Comparison of ENCODE assay signal across 18 cellular contexts in genomic region chr2:178863130-178863855, GRCh38. TPM values are rescaled to one million over a fixed set of nuclear protein-coding genes. Genes with fewer than 3 reads are reported as not detected.
DNase-seq lines count a peak whose midpoint lies in the region; ATAC-seq, FAIRE-seq and TF ChIP-seq lines count a peak whose summit lies in the region.
"Had no signal": no experiment of that assay in that cellular context is flagged by ENCODE, and none has a peak within 500 bp of the region (broad histone marks: within the 10 kb centered on the region; RNA-seq: fewer than 3 reads in every experiment).

No MANE protein-coding gene starts in this region.

- H3K27ac ChIP-seq in astrocyte (ENCODE audit: low read depth, low read length) = peak overlapping the region; percentile 25
- H3K27ac ChIP-seq in left lung = peak overlapping the region; percentile 54 to 67
- H3K27ac ChIP-seq in stomach smooth muscle (ENCODE audit: low read length) = peak overlapping the region; percentile 69
- peak overlapping the region in 2 of 5 donors; percentile 24 to 50 for H3K27ac ChIP-seq in adrenal gland
- H3K27ac ChIP-seq: RWPE1 had no signal

- H3K4me3 ChIP-seq in astrocyte (ENCODE audit: insufficient read depth, low read depth, low read length) (no peak overlapping the region), left lung (no peak overlapping the region), stomach smooth muscle (ENCODE audit: low read length in 2 of 2) (peak overlapping the region; percentile 50 to 57), adrenal gland (peak overlapping the region in 1 of 4 donors; percentile 39)

- H3K27me3 Mint-ChIP-seq in astrocyte (ENCODE audit: low read depth, unreplicated experiment) = no peaks in the 10 kb centered on the region
- H3K27me3 Mint-ChIP-seq in activated CD4-positive, alpha-beta memory T cell treated with anti-CD3 and anti-CD28 coated beads, Interleukin-2, amount 10 ng/mL, durations not matched to agents 7 days and 5 days = no peaks in the 10 kb centered on the region
- H3K27me3 Mint-ChIP-seq: activated T-helper 17 cell treated with anti-CD3 and anti-CD28 coated beads, Interleukin-2, amount 50 U/mL, for 72 hours; type B pancreatic cell had no signal

- FAIRE-seq in H54 (lab: Jason Lieb, UNC) (peak; percentile 11), astrocyte (lab: Jason Lieb, UNC) (peak; percentile 5)

- 62 to 69% (median 63%) methylated on average over 5 of the region's 5 CpGs for WGBS in adrenal gland, 4 donors

- no peaks in the 10 kb centered on the region for H3K27me3 ChIP-seq in astrocyte (ENCODE audit: insufficient read depth, low read length)
- H3K27me3 ChIP-seq in left lung = no peaks in the 10 kb centered on the region
- no peaks in the 10 kb centered on the region for H3K27me3 ChIP-seq in stomach smooth muscle (ENCODE audit: control insufficient read depth in 1 of 2, insufficient read depth in 2 of 2, low read length in 2 of 2)
- H3K27me3 ChIP-seq in adrenal gland = no peaks in the 10 kb centered on the region

- peaks cover 21% of the 10 kb centered on the region for H3K4me1 ChIP-seq in astrocyte (ENCODE audit: insufficient read depth, low read length)
- peaks cover 4 to 10% of the 10 kb centered on the region in 2 donors for H3K4me1 ChIP-seq in left lung
- H3K4me1 ChIP-seq in stomach smooth muscle (ENCODE audit: control insufficient read depth, insufficient read depth, low read length) = peaks cover 32% of the 10 kb centered on the region
- H3K4me1 ChIP-seq in adrenal gland (replicated peaks in 1 of 2) = peaks cover 0 to 16% of the 10 kb centered on the region in 2 donors

- no peaks in the 10 kb centered on the region for H4K20me1 ChIP-seq in astrocyte (ENCODE audit: insufficient read depth, low read length)

- H3K4me3 Mint-ChIP-seq in astrocyte (ENCODE audit: unreplicated experiment) = no peak overlapping the region
- H3K4me3 Mint-ChIP-seq in activated CD4-positive, alpha-beta memory T cell treated with anti-CD3 and anti-CD28 coated beads, Interleukin-2, amount 10 ng/mL, durations not matched to agents 7 days and 5 days = no peak overlapping the region
- H3K4me3 Mint-ChIP-seq: activated T-helper 17 cell treated with anti-CD3 and anti-CD28 coated beads, Interleukin-2, amount 50 U/mL, for 72 hours; nephron progenitor cell; type B pancreatic cell had no signal

- H3K27ac Mint-ChIP-seq in astrocyte (ENCODE audit: unreplicated experiment) = peak overlapping the region; percentile 90
- no peak overlapping the region for H3K27ac Mint-ChIP-seq in activated CD4-positive, alpha-beta memory T cell treated with anti-CD3 and anti-CD28 coated beads, Interleukin-2, amount 10 ng/mL, durations not matched to agents 7 days and 5 days
- H3K27ac Mint-ChIP-seq: activated T-helper 17 cell treated with anti-CD3 and anti-CD28 coated beads, Interleukin-2, amount 50 U/mL, for 72 hours; nephron progenitor cell; type B pancreatic cell had no signal

- POLR2A ChIA-PET in activated CD4-positive, alpha-beta memory T cell treated with anti-CD3 and anti-CD28 coated beads, Interleukin-2, amount 10 ng/mL, durations not matched to agents 7 days and 5 days (lab: Charles Lee) = no interaction called here

- no peaks in the 10 kb centered on the region for H3K79me2 ChIP-seq in astrocyte (ENCODE audit: insufficient read depth, low read length)

- TF ChIP-seq POLR2A in H54 (IDR thresholded peaks at IDR 0.05; ENCODE audit: low read depth, low read length) (no peak), adrenal gland (IDR thresholded peaks at IDR 0.05) (no peak)

- H3K36me3 Mint-ChIP-seq in astrocyte (ENCODE audit: low read depth, unreplicated experiment) = no peaks in the 10 kb centered on the region
- no peaks in the 10 kb centered on the region for H3K36me3 Mint-ChIP-seq in activated CD4-positive, alpha-beta memory T cell treated with anti-CD3 and anti-CD28 coated beads, Interleukin-2, amount 10 ng/mL, durations not matched to agents 7 days and 5 days (ENCODE audit: low read depth)
- H3K36me3 Mint-ChIP-seq: type B pancreatic cell had no signal

- H3K36me3 ChIP-seq in astrocyte (ENCODE audit: insufficient read depth, low read length) (no peaks in the 10 kb centered on the region), left lung (no peaks in the 10 kb centered on the region), stomach smooth muscle (ENCODE audit: control insufficient read depth in 2 of 2, insufficient read depth in 2 of 2, low read length in 2 of 2) (no peaks in the 10 kb centered on the region), adrenal gland (replicated peaks in 1 of 2) (no peaks in the 10 kb centered on the region)

- CTCF ChIA-PET in activated CD4-positive, alpha-beta memory T cell treated with anti-CD3 and anti-CD28 coated beads, Interleukin-2, amount 10 ng/mL, durations not matched to agents 7 days and 5 days (lab: Charles Lee) = no interaction called here

- H3K9me3 ChIP-seq in astrocyte (ENCODE audit: insufficient read depth, low read depth, low read length) (no peaks in the 10 kb centered on the region), left lung (no peaks in the 10 kb centered on the region), stomach smooth muscle (ENCODE audit: control insufficient read depth in 2 of 2, low read length in 2 of 2) (no peaks in the 10 kb centered on the region), adrenal gland (replicated peaks in 1 of 3) (no peaks in the 10 kb centered on the region)

- peak overlapping the region; percentile 34 for H3K9ac ChIP-seq in astrocyte (ENCODE audit: low read length)
- H3K9ac ChIP-seq in stomach smooth muscle (ENCODE audit: low read length in 2 of 2) = peak overlapping the region; percentile 13 to 21

- H3K4me1 Mint-ChIP-seq in astrocyte (ENCODE audit: low read depth, unreplicated experiment) = peaks cover 29% of the 10 kb centered on the region
- no peaks in the 10 kb centered on the region for H3K4me1 Mint-ChIP-seq in activated CD4-positive, alpha-beta memory T cell treated with anti-CD3 and anti-CD28 coated beads, Interleukin-2, amount 10 ng/mL, durations not matched to agents 7 days and 5 days
- H3K4me1 Mint-ChIP-seq: activated T-helper 17 cell treated with anti-CD3 and anti-CD28 coated beads, Interleukin-2, amount 50 U/mL, for 72 hours had no signal

- peak overlapping the region; percentile 77 for H3K4me2 ChIP-seq in astrocyte (ENCODE audit: low read length)

- intact Hi-C loops in left lung (cut with DNase I) (no loop called here), adrenal gland (cut with DNase I) (no loop called here)

- no peak for DNase-seq in H54 (ENCODE audit: insufficient read length, low spot score)
- DNase-seq in astrocyte (ENCODE audit: low read depth) = no peak
- DNase-seq in left lung = no peak
- DNase-seq in D341Med (ENCODE audit: low spot score) = no peak
- no peak for DNase-seq in activated CD4-positive, alpha-beta memory T cell treated with anti-CD3 and anti-CD28 coated beads, Interleukin-2, amount 10 ng/mL, durations not matched to agents 7 days and 5 days
- no peak for DNase-seq in adrenal gland
- DNase-seq in RKO (ENCODE audit: low spot score) = no peak
- DNase-seq: activated CD4-positive, alpha-beta T cell treated with anti-CD3 and anti-CD28 coated beads, Interleukin-2, amount 50 U/mL, for 4 hours; effector CD4-positive, alpha-beta T cell; NCI-H146; NCI-H526; stimulated activated CD4-positive, alpha-beta T cell treated with anti-CD3 and anti-CD28 coated beads, Interleukin-12 subunit alpha, Interleukin-12 subunit beta, amount 100 ng/mL, for 4 hours had no signal

- TF ChIP-seq CTCF in astrocyte (IDR thresholded peaks at IDR 0.05; ENCODE audit: insufficient read depth, low read depth, low read length) (no peak), left lung (IDR thresholded peaks at IDR 0.05) (no peak), adrenal gland (IDR thresholded peaks at IDR 0.05) (no peak)

- H2AFZ ChIP-seq in astrocyte (ENCODE audit: low read depth, low read length) = peak overlapping the region; percentile 65

- ATAC-seq in left lung = no peak
- ATAC-seq: activated T-helper 17 cell treated with anti-CD3 and anti-CD28 coated beads, Interleukin-2, amount 50 U/mL, for 72 hours had no signal

- H3K9me3 Mint-ChIP-seq in astrocyte (ENCODE audit: unreplicated experiment) = no peaks in the 10 kb centered on the region
- H3K9me3 Mint-ChIP-seq in activated CD4-positive, alpha-beta memory T cell treated with anti-CD3 and anti-CD28 coated beads, Interleukin-2, amount 10 ng/mL, durations not matched to agents 7 days and 5 days = no peaks in the 10 kb centered on the region
- H3K9me3 Mint-ChIP-seq: activated T-helper 17 cell treated with anti-CD3 and anti-CD28 coated beads, Interleukin-2, amount 50 U/mL, for 72 hours; nephron progenitor cell; type B pancreatic cell had no signal

RNA-seq across cellular contexts. Expression of gene TTN, which starts 56.1 kb away (rescaled TPM):
- 0.50 and 0.53 TPM in 2 replicates for total RNA-seq in astrocyte
- 10 to 100 TPM; 26.1 to 27.5 TPM for total RNA-seq in left lung
- 1 to 10 TPM; 2.1 to 2.3 TPM for total RNA-seq in activated CD4-positive, alpha-beta memory T cell treated with anti-CD3 and anti-CD28 coated beads, Interleukin-2, amount 10 ng/mL, durations not matched to agents 7 days and 5 days
- total RNA-seq in adrenal gland = 10 to 100 TPM in 1 of 8 donors, 1 to 10 TPM in 7; 1.2 to 19.5 (median 2.7) TPM
- polyA plus RNA-seq in adrenal gland = 1 to 10 TPM in 1 of 3 donors, under 1 TPM in 2; 0.05 to 4.3 (median 0.47) TPM
- polyA plus RNA-seq: BJ had no signal

Comparison
In these comparisons a context has a peak if more than half of its experiments do, and no peak if none do; other contexts are left out.
1. H3K4me3 ChIP-seq: peak in stomach smooth muscle (2 of 2); none in astrocyte (single experiment) and left lung (0 of 2).